In the genomic region with DNA sequence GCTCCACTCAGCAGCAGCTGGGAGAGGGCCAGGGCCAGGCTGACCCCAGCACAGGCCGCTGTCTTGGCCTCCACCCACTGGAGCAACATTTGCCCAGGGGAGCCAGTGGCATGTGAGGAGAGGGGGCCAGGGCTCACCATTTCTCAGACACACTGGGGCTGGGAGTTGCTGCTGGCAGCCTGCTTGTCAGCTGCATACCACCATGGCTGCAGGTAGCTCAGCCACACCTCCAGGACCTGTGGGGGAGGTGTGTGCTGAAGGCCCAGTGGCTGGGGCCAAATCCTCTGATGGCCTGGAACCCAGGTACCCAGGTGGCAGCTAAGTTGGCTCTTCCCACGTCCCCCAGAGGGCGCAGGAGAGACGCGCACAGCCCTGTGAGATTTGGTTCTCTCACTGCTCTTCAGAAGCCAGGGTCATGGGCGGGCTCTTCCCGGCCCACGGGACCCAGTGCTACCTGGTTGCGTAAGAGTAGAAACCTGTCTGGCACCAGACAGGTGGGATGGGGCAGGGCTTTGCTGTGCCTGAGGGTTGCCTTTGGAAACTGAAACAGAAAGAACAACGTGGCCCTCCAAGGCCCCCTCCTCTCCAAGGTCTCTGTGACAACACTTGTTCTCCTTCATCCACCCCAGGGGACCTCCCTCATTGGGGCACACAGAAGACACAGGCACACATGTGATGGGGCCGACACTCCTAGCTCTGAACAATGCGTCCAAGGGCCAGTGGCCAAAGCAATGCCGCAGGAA, we compare ENCODE assay signal across 1 cellular context.
TF ChIP-seq lines count a peak whose summit lies in the region.

No MANE protein-coding gene starts in this region.

TF ChIP-seq in GM23338, 12 proteins besides CTCF, POLR2A, EP300 and RAD21 (continued from another document):
- TF ChIP-seq, protein P1, sequence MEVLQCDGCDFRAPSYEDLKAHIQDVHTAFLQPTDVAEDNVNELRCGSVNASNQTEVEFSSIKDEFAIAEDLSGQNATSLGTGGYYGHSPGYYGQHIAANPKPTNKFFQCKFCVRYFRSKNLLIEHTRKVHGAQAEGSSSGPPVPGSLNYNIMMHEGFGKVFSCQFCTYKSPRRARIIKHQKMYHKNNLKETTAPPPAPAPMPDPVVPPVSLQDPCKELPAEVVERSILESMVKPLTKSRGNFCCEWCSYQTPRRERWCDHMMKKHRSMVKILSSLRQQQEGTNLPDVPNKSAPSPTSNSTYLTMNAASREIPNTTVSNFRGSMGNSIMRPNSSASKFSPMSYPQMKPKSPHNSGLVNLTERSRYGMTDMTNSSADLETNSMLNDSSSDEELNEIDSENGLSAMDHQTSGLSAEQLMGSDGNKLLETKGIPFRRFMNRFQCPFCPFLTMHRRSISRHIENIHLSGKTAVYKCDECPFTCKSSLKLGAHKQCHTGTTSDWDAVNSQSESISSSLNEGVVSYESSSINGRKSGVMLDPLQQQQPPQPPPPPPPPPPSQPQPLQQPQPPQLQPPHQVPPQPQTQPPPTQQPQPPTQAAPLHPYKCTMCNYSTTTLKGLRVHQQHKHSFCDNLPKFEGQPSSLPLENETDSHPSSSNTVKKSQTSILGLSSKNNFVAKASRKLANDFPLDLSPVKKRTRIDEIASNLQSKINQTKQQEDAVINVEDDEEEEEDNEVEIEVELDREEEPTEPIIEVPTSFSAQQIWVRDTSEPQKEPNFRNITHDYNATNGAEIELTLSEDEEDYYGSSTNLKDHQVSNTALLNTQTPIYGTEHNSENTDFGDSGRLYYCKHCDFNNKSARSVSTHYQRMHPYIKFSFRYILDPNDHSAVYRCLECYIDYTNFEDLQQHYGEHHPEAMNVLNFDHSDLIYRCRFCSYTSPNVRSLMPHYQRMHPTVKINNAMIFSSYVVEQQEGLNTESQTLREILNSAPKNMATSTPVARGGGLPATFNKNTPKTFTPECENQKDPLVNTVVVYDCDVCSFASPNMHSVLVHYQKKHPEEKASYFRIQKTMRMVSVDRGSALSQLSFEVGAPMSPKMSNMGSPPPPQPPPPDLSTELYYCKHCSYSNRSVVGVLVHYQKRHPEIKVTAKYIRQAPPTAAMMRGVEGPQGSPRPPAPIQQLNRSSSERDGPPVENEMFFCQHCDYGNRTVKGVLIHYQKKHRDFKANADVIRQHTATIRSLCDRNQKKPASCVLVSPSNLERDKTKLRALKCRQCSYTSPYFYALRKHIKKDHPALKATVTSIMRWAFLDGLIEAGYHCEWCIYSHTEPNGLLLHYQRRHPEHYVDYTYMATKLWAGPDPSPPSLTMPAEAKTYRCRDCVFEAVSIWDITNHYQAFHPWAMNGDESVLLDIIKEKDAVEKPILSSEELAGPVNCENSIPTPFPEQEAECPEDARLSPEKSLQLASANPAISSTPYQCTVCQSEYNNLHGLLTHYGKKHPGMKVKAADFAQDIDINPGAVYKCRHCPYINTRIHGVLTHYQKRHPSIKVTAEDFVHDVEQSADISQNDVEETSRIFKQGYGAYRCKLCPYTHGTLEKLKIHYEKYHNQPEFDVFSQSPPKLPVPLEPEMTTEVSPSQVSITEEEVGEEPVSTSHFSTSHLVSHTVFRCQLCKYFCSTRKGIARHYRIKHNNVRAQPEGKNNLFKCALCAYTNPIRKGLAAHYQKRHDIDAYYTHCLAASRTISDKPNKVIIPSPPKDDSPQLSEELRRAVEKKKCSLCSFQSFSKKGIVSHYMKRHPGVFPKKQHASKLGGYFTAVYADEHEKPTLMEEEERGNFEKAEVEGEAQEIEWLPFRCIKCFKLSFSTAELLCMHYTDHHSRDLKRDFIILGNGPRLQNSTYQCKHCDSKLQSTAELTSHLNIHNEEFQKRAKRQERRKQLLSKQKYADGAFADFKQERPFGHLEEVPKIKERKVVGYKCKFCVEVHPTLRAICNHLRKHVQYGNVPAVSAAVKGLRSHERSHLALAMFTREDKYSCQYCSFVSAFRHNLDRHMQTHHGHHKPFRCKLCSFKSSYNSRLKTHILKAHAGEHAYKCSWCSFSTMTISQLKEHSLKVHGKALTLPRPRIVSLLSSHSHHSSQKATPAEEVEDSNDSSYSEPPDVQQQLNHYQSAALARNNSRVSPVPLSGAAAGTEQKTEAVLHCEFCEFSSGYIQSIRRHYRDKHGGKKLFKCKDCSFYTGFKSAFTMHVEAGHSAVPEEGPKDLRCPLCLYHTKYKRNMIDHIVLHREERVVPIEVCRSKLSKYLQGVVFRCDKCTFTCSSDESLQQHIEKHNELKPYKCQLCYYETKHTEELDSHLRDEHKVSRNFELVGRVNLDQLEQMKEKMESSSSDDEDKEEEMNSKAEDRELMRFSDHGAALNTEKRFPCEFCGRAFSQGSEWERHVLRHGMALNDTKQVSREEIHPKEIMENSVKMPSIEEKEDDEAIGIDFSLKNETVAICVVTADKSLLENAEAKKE (CRISPR knock-in tag; IDR thresholded peaks at IDR 0.05) = 0 out of 2 replicates have a peak, but pooled peaks have one; percentile 33
- peak; percentile 28; the same call in 1 of the 2 replicates for TF ChIP-seq CREB1 (CRISPR knock-in tag; IDR thresholded peaks at IDR 0.05; ENCODE audit: low read depth)
- TF ChIP-seq JUNB (IDR thresholded peaks at IDR 0.05; ENCODE audit: unreplicated experiment) = no peak
- no peak for TF ChIP-seq ZNF114 (CRISPR knock-in tag; IDR thresholded peaks at IDR 0.05)
- TF ChIP-seq POLR2AphosphoS5 (IDR thresholded peaks at IDR 0.05; ENCODE audit: low read depth) = no peak
- TF ChIP-seq ZNF331 (CRISPR knock-in tag; IDR thresholded peaks at IDR 0.05; ENCODE audit: low read depth) = no peak
- TF ChIP-seq EZH2 (IDR thresholded peaks at IDR 0.05; ENCODE audit: low read depth, unreplicated experiment) = no peak
